24 cellular contexts compared by ENCODE assay signal in genomic region chr6:112842338-112842700, GRCh38.
A peak's percentile ranks its signal among the peaks of the same experiment; 100 is the strongest.
DNase-seq lines count a peak whose midpoint lies in the region; ATAC-seq, FAIRE-seq and TF ChIP-seq lines count a peak whose summit lies in the region.
"Had no signal": no experiment of that assay in that cellular context is flagged by ENCODE, and none has a peak within 500 bp of the region (broad histone marks: within the 10 kb centered on the region; RNA-seq: fewer than 3 reads in every experiment).

No MANE protein-coding gene starts in this region.

- no peaks in the 10 kb centered on the region for H4K20me1 ChIP-seq in endothelial cell of umbilical vein (replicated peaks; ENCODE audit: control insufficient read depth, extremely low read depth, insufficient read depth, low read length)

- H3K27ac Mint-ChIP-seq in activated CD4-positive, alpha-beta T cell treated with anti-CD3 and anti-CD28 coated beads, Interleukin-2, amount 10 ng/mL, durations not matched to agents 24 days and 14 days, result no peak overlapping the region
- H3K27ac Mint-ChIP-seq: activated CD8-positive, alpha-beta T cell treated with anti-CD3 and anti-CD28 coated beads for 36 hours; activated naive CD4-positive, alpha-beta T cell treated with anti-CD3 and anti-CD28 coated beads, Interleukin-2, amount 50 U/mL, for 24 hours; CD4-positive, alpha-beta T cell; WTC11 had no signal

- TF ChIP-seq CTCF in endothelial cell of umbilical vein (IDR thresholded peaks at IDR 0.05; ENCODE audit: extremely low read depth in 1 of 2, insufficient read depth in 1 of 2, low read depth in 1 of 2, low read length in 2 of 2), result no peak

- no peaks in the 10 kb centered on the region for H3K79me2 ChIP-seq in endothelial cell of umbilical vein (ENCODE audit: control insufficient read depth, insufficient read depth, low read length)

- H3K36me3 Mint-ChIP-seq in activated CD4-positive, alpha-beta T cell treated with anti-CD3 and anti-CD28 coated beads, Interleukin-2, amount 10 ng/mL, durations not matched to agents 24 days and 14 days (ENCODE audit: low read depth), result no peaks in the 10 kb centered on the region
- H3K36me3 Mint-ChIP-seq: activated naive CD4-positive, alpha-beta T cell treated with anti-CD3 and anti-CD28 coated beads, Interleukin-2, amount 50 U/mL, for 24 hours; WTC11 had no signal

- DNase-seq in endothelial cell of umbilical vein (ENCODE audit: low read depth, low spot score), result peak; percentile 68
- no peak for DNase-seq in activated CD4-positive, alpha-beta T cell treated with anti-CD3 and anti-CD28 coated beads, Interleukin-2, amount 10 ng/mL, durations not matched to agents 24 days and 14 days
- DNase-seq in NCI-H146 treated with DMSO at 0.1 percent for 48 hours (lab: John Stamatoyannopoulos, UW; ENCODE audit: unreplicated experiment), result no peak
- DNase-seq: activated CD8-positive, alpha-beta T cell treated with anti-CD3 and anti-CD28 coated beads for 36 hours; activated T-cell treated with anti-CD3 and anti-CD28 coated beads, Interleukin-2, amount 50 U/mL, for 48 hours; CD4-positive, alpha-beta T cell; DMS53; foreskin keratinocyte; KG1; kidney glomerular epithelial cell; NCI-H2081; NCI-H510A; SIG-M5; stimulated activated CD8-positive, alpha-beta memory T cell treated with anti-CD3 and anti-CD28 coated beads, Interleukin-4, amount 100 ng/mL, for 48 hours had no signal

- H3K4me2 ChIP-seq in endothelial cell of umbilical vein (ENCODE audit: insufficient read depth, low read length), result no peak overlapping the region

- no peaks in the 10 kb centered on the region for H3K4me1 ChIP-seq in endothelial cell of umbilical vein (ENCODE audit: control insufficient read depth, extremely low read depth, insufficient read depth, low read length)
- H3K4me1 ChIP-seq: foreskin keratinocyte, vagina had no signal

- no peaks in the 10 kb centered on the region for H3K9me3 ChIP-seq in endothelial cell of umbilical vein (replicated peaks; ENCODE audit: control insufficient read depth, insufficient read depth, low read length)
- H3K9me3 ChIP-seq: vagina had no signal

- no peaks in the 10 kb centered on the region for H3K9me1 ChIP-seq in endothelial cell of umbilical vein (replicated peaks; ENCODE audit: control insufficient read depth, extremely low read depth, insufficient read depth, low read length)

- no peak for TF ChIP-seq POLR2A in endothelial cell of umbilical vein (IDR thresholded peaks at IDR 0.05; ENCODE audit: low read depth, low read length)

- H3K4me3 Mint-ChIP-seq in activated CD4-positive, alpha-beta T cell treated with anti-CD3 and anti-CD28 coated beads, Interleukin-2, amount 10 ng/mL, durations not matched to agents 24 days and 14 days, result no peak overlapping the region
- H3K4me3 Mint-ChIP-seq: activated CD8-positive, alpha-beta T cell treated with anti-CD3 and anti-CD28 coated beads for 36 hours; activated naive CD4-positive, alpha-beta T cell treated with anti-CD3 and anti-CD28 coated beads, Interleukin-2, amount 50 U/mL, for 24 hours; CD4-positive, alpha-beta T cell; WTC11 had no signal

- no peak for FAIRE-seq in endothelial cell of umbilical vein (lab: Jason Lieb, UNC)
- FAIRE-seq: colon, H1 had no signal

- peak; percentile 35 for ATAC-seq in GM18858 (IDR thresholded peaks at IDR 0.05; ENCODE audit: unreplicated experiment)
- peak; percentile 2 for ATAC-seq in GM21786 (IDR thresholded peaks at IDR 0.05; ENCODE audit: unreplicated experiment)
- ATAC-seq in HG03378 (IDR thresholded peaks at IDR 0.05; ENCODE audit: unreplicated experiment), result peak; percentile 27
- ATAC-seq in HG03175 (IDR thresholded peaks at IDR 0.05; ENCODE audit: unreplicated experiment), result no peak
- ATAC-seq in HG03097 (IDR thresholded peaks at IDR 0.05; ENCODE audit: low FRiP score, unreplicated experiment), result no peak
- ATAC-seq: activated CD8-positive, alpha-beta T cell treated with anti-CD3 and anti-CD28 coated beads for 36 hours; foreskin keratinocyte; WTC11 had no signal

- H2AFZ ChIP-seq in endothelial cell of umbilical vein (ENCODE audit: low read depth, low read length), result peak overlapping the region; percentile 11

- CTCF ChIA-PET in endothelial cell of umbilical vein (lab: Charles Lee), result interaction anchor here (0.7 to 1.6 kb wide), 4 partner anchors 12 to 1017 kb away, joined by 3 to 7 read pairs (median 3); no protein-coding TSS in a partner anchor

- POLR2A ChIA-PET in endothelial cell of umbilical vein (lab: Charles Lee), result no interaction called here

- no peaks in the 10 kb centered on the region for H3K27me3 Mint-ChIP-seq in activated CD4-positive, alpha-beta T cell treated with anti-CD3 and anti-CD28 coated beads, Interleukin-2, amount 10 ng/mL, durations not matched to agents 24 days and 14 days
- H3K27me3 Mint-ChIP-seq: activated CD8-positive, alpha-beta T cell treated with anti-CD3 and anti-CD28 coated beads for 36 hours; activated naive CD4-positive, alpha-beta T cell treated with anti-CD3 and anti-CD28 coated beads, Interleukin-2, amount 50 U/mL, for 24 hours; CD4-positive, alpha-beta T cell had no signal

- H3K4me1 Mint-ChIP-seq in activated CD4-positive, alpha-beta T cell treated with anti-CD3 and anti-CD28 coated beads, Interleukin-2, amount 10 ng/mL, durations not matched to agents 24 days and 14 days, result no peaks in the 10 kb centered on the region
- H3K4me1 Mint-ChIP-seq: activated naive CD4-positive, alpha-beta T cell treated with anti-CD3 and anti-CD28 coated beads, Interleukin-2, amount 50 U/mL, for 24 hours; WTC11 had no signal

- BruUV-seq in endothelial cell of umbilical vein (replicated peaks; lab: Mats Ljungman, UMichigan), result no TSS peak

- dilution Hi-C loops in endothelial cell of umbilical vein (cut with MboI; ENCODE audit: extremely low pct_ligation_motif_present, low sequenced_read_pairs), result no loop called here

- no peaks in the 10 kb centered on the region for H3K27me3 ChIP-seq in endothelial cell of umbilical vein (ENCODE audit: control insufficient read depth in 2 of 2, insufficient read depth in 2 of 2, low read length in 2 of 2)
- H3K27me3 ChIP-seq: foreskin keratinocyte, vagina had no signal

- no peak overlapping the region for H3K27ac ChIP-seq in endothelial cell of umbilical vein (ENCODE audit: insufficient read depth, low read depth, low read length)
- H3K27ac ChIP-seq: foreskin keratinocyte, vagina had no signal

- intact Hi-C loops in endothelial cell of umbilical vein (cut with micrococcal nuclease), result no loop called here
- intact Hi-C loops in activated CD4-positive, alpha-beta T cell treated with anti-CD3 and anti-CD28 coated beads, Interleukin-2, amount 10 ng/mL, durations not matched to agents 24 days and 14 days (cut with micrococcal nuclease), result no loop called here

- no peaks in the 10 kb centered on the region for H3K9me3 Mint-ChIP-seq in activated CD4-positive, alpha-beta T cell treated with anti-CD3 and anti-CD28 coated beads, Interleukin-2, amount 10 ng/mL, durations not matched to agents 24 days and 14 days

- H3K9ac ChIP-seq in endothelial cell of umbilical vein (replicated peaks; ENCODE audit: extremely low read depth, insufficient read depth, low read length), result no peak overlapping the region

- H3K4me3 ChIP-seq in endothelial cell of umbilical vein (replicated peaks in 1 of 3; ENCODE audit: insufficient read depth in 1 of 3, low read depth in 1 of 3, low read length in 3 of 3), result no peak overlapping the region
- H3K4me3 ChIP-seq: vagina had no signal

- H3K36me3 ChIP-seq in endothelial cell of umbilical vein (ENCODE audit: control insufficient read depth in 2 of 2, extremely low read depth in 1 of 2, insufficient read depth in 2 of 2, low read length in 2 of 2), result no peaks in the 10 kb centered on the region
- H3K36me3 ChIP-seq: vagina had no signal

TF ChIP-seq in endothelial cell of umbilical vein, 7 proteins besides CTCF, POLR2A, EP300 and RAD21:
- no peak for TF ChIP-seq FOS (IDR thresholded peaks at IDR 0.05; ENCODE audit: borderline replicate concordance, insufficient read depth, low read length)
- TF ChIP-seq JUN (IDR thresholded peaks at IDR 0.05; ENCODE audit: borderline replicate concordance, insufficient read depth, insufficient read length, low read depth), result no peak
- no peak for TF ChIP-seq MYC (IDR thresholded peaks at IDR 0.05; ENCODE audit: low read depth, low read length)

Comparison
In these comparisons a context has a peak if more than half of its experiments do, and no peak if none do; other contexts are left out.
1. ATAC-seq: peak in GM18858 (single experiment), GM21786 (single experiment) and HG03378 (single experiment); none in HG03175 (single experiment) and HG03097 (single experiment).